Comparison of ENCODE assay signal across 8 cellular contexts in genomic region chr7:332646-333398, GRCh38. TPM values are rescaled to one million over a fixed set of nuclear protein-coding genes. Genes with fewer than 3 reads are reported as not detected.
DNase-seq lines count a peak whose midpoint lies in the region; ATAC-seq and TF ChIP-seq lines count a peak whose summit lies in the region.

No MANE protein-coding gene starts in this region.

- DNase-seq in AG20443 (ENCODE audit: low spot score) (peak; percentile 85), HCT116 (ENCODE audit: low read depth, low spot score) (peak; percentile 51), SK-N-DZ (ENCODE audit: low spot score) (peak; percentile 52), head of caudate nucleus (peak; percentile 63 to 95 (median 86)), trophoblast cell (peak; percentile 25 to 67), NCI-H187 (lab: John Stamatoyannopoulos, UW) (no peak)
- peak; percentile 94 for DNase-seq in activated naive CD4-positive, alpha-beta T cell treated with anti-CD3 and anti-CD28 coated beads for 36 hours

- no peaks in the 10 kb centered on the region for H3K27me3 Mint-ChIP-seq in activated naive CD4-positive, alpha-beta T cell treated with anti-CD3 and anti-CD28 coated beads for 36 hours (ENCODE audit: low read depth)

- RAD21 ChIA-PET in HCT116 (lab: Charles Lee; ENCODE audit: low non-redundant PET in 1 of 2, low total read pairs in 2 of 2, uncharacterized antibody in 2 of 2, unreplicated experiment in 2 of 2) = interaction anchor here (0.7 to 1.2 kb wide), 4 partner anchors 304 to 406 kb away, joined by 3 to 6 read pairs (median 4); no protein-coding TSS in a partner anchor

- H3K36me3 ChIP-seq in HCT116 (ENCODE audit: control insufficient read depth in 1 of 2, insufficient read depth in 2 of 2, low read length in 2 of 2) (no peaks in the 10 kb centered on the region), trophoblast cell (ENCODE audit: control insufficient read depth in 1 of 2, insufficient read depth in 2 of 2, low read length in 2 of 2) (no peaks in the 10 kb centered on the region), thymus (ENCODE audit: control insufficient read depth, insufficient read depth) (no peaks in the 10 kb centered on the region)

- H2AFZ ChIP-seq in HCT116 (ENCODE audit: low read depth, low read length, poor library complexity, severe bottlenecking) (no peak overlapping the region), trophoblast cell (ENCODE audit: insufficient read depth, low read length, poor library complexity) (peak overlapping the region; percentile 44)

- H3K4ac ChIP-seq in trophoblast cell (ENCODE audit: low read depth, low read length) = no peak overlapping the region

- no peaks in the 10 kb centered on the region for H3K36me3 Mint-ChIP-seq in activated naive CD4-positive, alpha-beta T cell treated with anti-CD3 and anti-CD28 coated beads for 36 hours (ENCODE audit: low read depth)

- H3K4me1 Mint-ChIP-seq in activated naive CD4-positive, alpha-beta T cell treated with anti-CD3 and anti-CD28 coated beads for 36 hours (ENCODE audit: low read depth) = peaks cover 7% of the 10 kb centered on the region

- H3K18ac ChIP-seq in trophoblast cell (ENCODE audit: low read length) = no peak overlapping the region

- WGBS in trophoblast cell (ENCODE audit: extremely low coverage, insufficient coverage, insufficient read length) = no CpG with 5 or more reads among the region's 57 CpGs
- WGBS in thymus = 13% methylated on average over 57 of the region's 57 CpGs

- H3K9ac ChIP-seq in HCT116 (ENCODE audit: low read length) (0 out of 2 replicates have a peak overlapping the region, but pooled peaks have one; percentile 14), trophoblast cell (ENCODE audit: low read length) (no peak overlapping the region)

- H3K27ac ChIP-seq in HCT116 (ENCODE audit: low read depth, low read length) (no peak overlapping the region), trophoblast cell (ENCODE audit: low read depth, low read length) (no peak overlapping the region), thymus (ENCODE audit: low read depth) (no peak overlapping the region)

- peaks cover 12% of the 10 kb centered on the region for H3K9me3 Mint-ChIP-seq in activated naive CD4-positive, alpha-beta T cell treated with anti-CD3 and anti-CD28 coated beads for 36 hours

- BruUV-seq in HCT116 (replicated peaks; lab: Mats Ljungman, UMichigan) = no TSS peak

- H2BK12ac ChIP-seq in trophoblast cell (ENCODE audit: low read length) = no peak overlapping the region

- no peak for TF ChIP-seq POLR2A in HCT116 (IDR thresholded peaks at IDR 0.05; ENCODE audit: borderline replicate concordance, extremely low read depth, insufficient read depth, insufficient read length)

- H4K12ac ChIP-seq in trophoblast cell (ENCODE audit: low read depth, low read length) = no peak overlapping the region

- intact Hi-C loops in HCT116 (cut with micrococcal nuclease) = loop anchor here (1.0 kb wide), 1 partner anchor 303 kb away; no protein-coding TSS in a partner anchor
- intact Hi-C loops in activated naive CD4-positive, alpha-beta T cell treated with anti-CD3 and anti-CD28 coated beads for 36 hours (cut with micrococcal nuclease) = loop anchor here (1.0 to 5.0 kb wide), 4 partner anchors 184 to 441 kb away; no protein-coding TSS in a partner anchor
- intact Hi-C loops in head of caudate nucleus (cut with DNase I) = loop anchor here (10.0 kb wide), 1 partner anchor 262 kb away; no protein-coding TSS in a partner anchor

- no peaks in the 10 kb centered on the region for H4K20me1 ChIP-seq in HCT116 (ENCODE audit: insufficient read depth)

- H3K79me2 ChIP-seq in HCT116 (ENCODE audit: insufficient read depth, low read length) = no peaks in the 10 kb centered on the region
- H3K79me2 ChIP-seq in trophoblast cell (ENCODE audit: control insufficient read depth, insufficient read depth, low read length, poor library complexity) = no peaks in the 10 kb centered on the region

- POLR2A ChIA-PET in HCT116 (lab: Charles Lee) = no interaction called here

- H3K14ac ChIP-seq in trophoblast cell (ENCODE audit: low read length) = no peak overlapping the region

- H3K27me3 ChIP-seq in HCT116 (ENCODE audit: insufficient read depth, low read length) = no peaks in the 10 kb centered on the region; the same call in 1 of the 2 replicates
- H3K27me3 ChIP-seq in trophoblast cell (ENCODE audit: insufficient read depth, low read length) = no peaks in the 10 kb centered on the region
- H3K27me3 ChIP-seq in thymus (ENCODE audit: control insufficient read depth, insufficient read depth) = peaks cover 2% of the 10 kb centered on the region

- CTCF ChIA-PET in HCT116 (lab: Charles Lee) = interaction anchor here (0.8 to 1.4 kb wide), 5 partner anchors 11 to 439 kb away, joined by 3 to 7 read pairs (median 4); no protein-coding TSS in a partner anchor
- CTCF ChIA-PET in activated naive CD4-positive, alpha-beta T cell treated with anti-CD3 and anti-CD28 coated beads for 36 hours (lab: Charles Lee) = interaction anchor here (0.6 to 1.6 kb wide), 14 partner anchors 11 to 509 kb away, joined by 3 to 8 read pairs (median 3); no protein-coding TSS in a partner anchor

- H4K91ac ChIP-seq in trophoblast cell (ENCODE audit: low read depth, low read length) = no peak overlapping the region

- H3K4me3 ChIP-seq in HCT116 (replicated peaks in 1 of 2; ENCODE audit: low read depth in 1 of 2, low read length in 2 of 2) = peak overlapping the region; percentile 31 to 51
- no peak overlapping the region for H3K4me3 ChIP-seq in trophoblast cell (ENCODE audit: low read depth, low read length)
- H3K4me3 ChIP-seq in thymus (ENCODE audit: low read length) = peak overlapping the region; percentile 23

- H3K9me2 ChIP-seq in HCT116 (ENCODE audit: insufficient read depth) = no peaks in the 10 kb centered on the region

- H2BK5ac ChIP-seq in trophoblast cell (ENCODE audit: low read depth, low read length, poor library complexity) = no peak overlapping the region

- no peaks in the 10 kb centered on the region for H3K79me1 ChIP-seq in trophoblast cell (ENCODE audit: low read length)

- H3K9me3 ChIP-seq in HCT116 (ENCODE audit: control insufficient read depth in 1 of 2, insufficient read depth in 1 of 2, low read depth in 1 of 2, low read length in 2 of 2) (peaks cover 0 to 9% of the 10 kb centered on the region in 2 experiments; a peak in 1 of 4 replicates), trophoblast cell (ENCODE audit: insufficient read depth, low read depth, low read length) (peaks cover 14% of the 10 kb centered on the region), thymus (ENCODE audit: control insufficient read depth) (no peaks in the 10 kb centered on the region)

- peak; percentile 96 for TF ChIP-seq RAD21 in HCT116 (IDR thresholded peaks at IDR 0.05; ENCODE audit: low read depth)

- H3K4me1 ChIP-seq in HCT116 (ENCODE audit: control insufficient read depth in 1 of 2, insufficient read depth in 2 of 2, low read length in 2 of 2) (peaks cover 2 to 8% of the 10 kb centered on the region in 2 experiments; a peak in 2 of 4 replicates), trophoblast cell (ENCODE audit: control insufficient read depth in 1 of 2, insufficient read depth in 2 of 2, low read length in 2 of 2) (peaks cover 0 to 4% of the 10 kb centered on the region in 2 experiments), thymus (ENCODE audit: control insufficient read depth, insufficient read depth, low read length) (peaks cover 8% of the 10 kb centered on the region)

- H3K4me3 Mint-ChIP-seq in activated naive CD4-positive, alpha-beta T cell treated with anti-CD3 and anti-CD28 coated beads for 36 hours = no peak overlapping the region

- no peak overlapping the region for H3K23ac ChIP-seq in trophoblast cell (ENCODE audit: low read length)

- no peak overlapping the region for H2AK5ac ChIP-seq in trophoblast cell (ENCODE audit: low read length)

- H4K8ac ChIP-seq in trophoblast cell (ENCODE audit: low read depth, low read length) = no peak overlapping the region

- ATAC-seq in HCT116 = peak; percentile 99

- TF ChIP-seq CTCF in HCT116 (IDR thresholded peaks at IDR 0.05 in 2 of 3, conservative IDR thresholded peaks at IDR 0.05 in 1 of 3; ENCODE audit: borderline replicate concordance in 1 of 3, insufficient read depth in 1 of 3, low read depth in 2 of 3, low read length in 2 of 3) = peak; percentile 80 to 91 (median 87)

- H2BK120ac ChIP-seq in trophoblast cell (ENCODE audit: insufficient read depth, low read length, poor library complexity) = no peak overlapping the region

- peak overlapping the region; percentile 81 for H3K4me2 ChIP-seq in HCT116 (ENCODE audit: low read length)
- H3K4me2 ChIP-seq in trophoblast cell (ENCODE audit: low read length) = peak overlapping the region; percentile 61

- no peak overlapping the region for H3K27ac Mint-ChIP-seq in activated naive CD4-positive, alpha-beta T cell treated with anti-CD3 and anti-CD28 coated beads for 36 hours

TF ChIP-seq in HCT116, 20 proteins besides CTCF, POLR2A, EP300 and RAD21 (continues in another document):
- TF ChIP-seq ZNF274 (IDR thresholded peaks at IDR 0.05; ENCODE audit: low read depth, low read length) (no peak), SRF (IDR thresholded peaks at IDR 0.05; ENCODE audit: low read depth) (no peak), ZBTB33 (IDR thresholded peaks at IDR 0.05; ENCODE audit: extremely low read depth, insufficient replicate concordance, low read length) (no peak)

RNA-seq across cellular contexts. Expression of gene FOXL3, which starts 42.9 kb away (rescaled TPM):
- total RNA-seq in HCT116 (2021; ENCODE audit: unreplicated experiment) = not detected
- polyA plus RNA-seq in HCT116 (2012) = not detected in 2 replicates
- not detected in 2 replicates for polyA plus RNA-seq in SK-N-DZ (2014; cell fraction: cytosol; rRNA removed)
- polyA plus RNA-seq in SK-N-DZ (2014; cell fraction: nucleus; rRNA removed) = not detected in 2 replicates
- total RNA-seq in activated naive CD4-positive, alpha-beta T cell treated with anti-CD3 and anti-CD28 coated beads for 36 hours = not detected
- polyA plus RNA-seq in trophoblast cell (2013) = not detected in 2 replicates
- not detected for polyA plus RNA-seq in thymus

Comparison
In these comparisons a context has a peak if more than half of its experiments do, and no peak if none do; other contexts are left out.
1. DNase-seq: peak in AG20443 (single experiment), HCT116 (single experiment), SK-N-DZ (single experiment), activated naive CD4-positive, alpha-beta T cell treated with anti-CD3 and anti-CD28 coated beads for 36 hours (single experiment), head of caudate nucleus (42 of 42) and trophoblast cell (2 of 2); none in NCI-H187 (0 of 2).